Comparison of ENCODE assay signal across 8 cellular contexts in genomic region chr3:77039606-77040553, GRCh38. TPM values are rescaled to one million over a fixed set of nuclear protein-coding genes. Genes with fewer than 3 reads are reported as not detected.
A peak's percentile ranks its signal among the peaks of the same experiment; 100 is the strongest.
DNase-seq lines count a peak whose midpoint lies in the region; ATAC-seq, FAIRE-seq and TF ChIP-seq lines count a peak whose summit lies in the region.

A gene with protein sequence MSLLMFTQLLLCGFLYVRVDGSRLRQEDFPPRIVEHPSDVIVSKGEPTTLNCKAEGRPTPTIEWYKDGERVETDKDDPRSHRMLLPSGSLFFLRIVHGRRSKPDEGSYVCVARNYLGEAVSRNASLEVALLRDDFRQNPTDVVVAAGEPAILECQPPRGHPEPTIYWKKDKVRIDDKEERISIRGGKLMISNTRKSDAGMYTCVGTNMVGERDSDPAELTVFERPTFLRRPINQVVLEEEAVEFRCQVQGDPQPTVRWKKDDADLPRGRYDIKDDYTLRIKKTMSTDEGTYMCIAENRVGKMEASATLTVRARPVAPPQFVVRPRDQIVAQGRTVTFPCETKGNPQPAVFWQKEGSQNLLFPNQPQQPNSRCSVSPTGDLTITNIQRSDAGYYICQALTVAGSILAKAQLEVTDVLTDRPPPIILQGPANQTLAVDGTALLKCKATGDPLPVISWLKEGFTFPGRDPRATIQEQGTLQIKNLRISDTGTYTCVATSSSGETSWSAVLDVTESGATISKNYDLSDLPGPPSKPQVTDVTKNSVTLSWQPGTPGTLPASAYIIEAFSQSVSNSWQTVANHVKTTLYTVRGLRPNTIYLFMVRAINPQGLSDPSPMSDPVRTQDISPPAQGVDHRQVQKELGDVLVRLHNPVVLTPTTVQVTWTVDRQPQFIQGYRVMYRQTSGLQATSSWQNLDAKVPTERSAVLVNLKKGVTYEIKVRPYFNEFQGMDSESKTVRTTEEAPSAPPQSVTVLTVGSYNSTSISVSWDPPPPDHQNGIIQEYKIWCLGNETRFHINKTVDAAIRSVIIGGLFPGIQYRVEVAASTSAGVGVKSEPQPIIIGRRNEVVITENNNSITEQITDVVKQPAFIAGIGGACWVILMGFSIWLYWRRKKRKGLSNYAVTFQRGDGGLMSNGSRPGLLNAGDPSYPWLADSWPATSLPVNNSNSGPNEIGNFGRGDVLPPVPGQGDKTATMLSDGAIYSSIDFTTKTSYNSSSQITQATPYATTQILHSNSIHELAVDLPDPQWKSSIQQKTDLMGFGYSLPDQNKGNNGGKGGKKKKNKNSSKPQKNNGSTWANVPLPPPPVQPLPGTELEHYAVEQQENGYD (N-terminal part only) (plus strand): TSS chr3:77040099. CDS start chr3:77040786, 687 bp downstream.

- H3K4me3 ChIP-seq in SJCRH30, result peak within 1 kb of the TSS; percentile 69
- peak within 1 kb of the TSS; percentile 4 to 47 (median 18) for H3K4me3 ChIP-seq in pancreas

- no peaks in the 10 kb centered on the region for H3K9me3 Mint-ChIP-seq in HFFc6

- no peaks in the 10 kb centered on the region for H3K4me1 ChIP-seq in SJCRH30
- H3K4me1 ChIP-seq in foreskin keratinocyte, result no peaks in the 10 kb centered on the region
- peaks cover 0 to 5% (median 4%) of the 10 kb centered on the region in 3 donors for H3K4me1 ChIP-seq in pancreas

- peak within 1 kb of the TSS; percentile 76 for H3K4me3 Mint-ChIP-seq in HFFc6

- ATAC-seq in foreskin keratinocyte (peak; percentile 83), pancreas (peak; percentile 56 to 70 (median 64)), GM19351 (IDR thresholded peaks at IDR 0.05; ENCODE audit: unreplicated experiment) (no peak), HG03469 (IDR thresholded peaks at IDR 0.05; ENCODE audit: unreplicated experiment) (no peak)

- H3K9me3 ChIP-seq in SJCRH30 (replicated peaks), result no peaks in the 10 kb centered on the region
- no peaks in the 10 kb centered on the region for H3K9me3 ChIP-seq in pancreas

- FAIRE-seq in pancreas (lab: Jason Lieb, UNC), result no peak

- H3K36me3 ChIP-seq in SJCRH30 (no peaks in the 10 kb centered on the region), pancreas (no peaks in the 10 kb centered on the region)

- DNase-seq in HFFc6 (no peak), SJCRH30 (peak; percentile 71 to 73), foreskin keratinocyte (peak; percentile 21 to 66), pancreas (peak; percentile 4 to 74 (median 16)), RKO (ENCODE audit: low spot score) (no peak), T-helper 1 cell (no peak)

- TF ChIP-seq CTCF in HFFc6 (IDR thresholded peaks at IDR 0.05) (no peak), foreskin keratinocyte (conservative IDR thresholded peaks at IDR 0.05) (no peak), pancreas (IDR thresholded peaks at IDR 0.05) (no peak)

- H3K27ac ChIP-seq in SJCRH30 (peak within 1 kb of the TSS; percentile 80), foreskin keratinocyte (no peak within 1 kb of the TSS), pancreas (no peak within 1 kb of the TSS)

- WGBS in pancreas, 2 donors, result 4 to 5% methylated on average over 62 to 65 of the region's 65 CpGs

- peaks cover 17% of the 10 kb centered on the region for H3K4me1 Mint-ChIP-seq in HFFc6 (ENCODE audit: low read depth)

- peaks cover 19% of the 10 kb centered on the region for H3K27me3 Mint-ChIP-seq in HFFc6 (ENCODE audit: insufficient read depth)

- H3K27me3 ChIP-seq in SJCRH30, result no peaks in the 10 kb centered on the region
- H3K27me3 ChIP-seq in foreskin keratinocyte, result peaks cover 5% of the 10 kb centered on the region
- peaks cover 0 to 31% (median 0%) of the 10 kb centered on the region in 4 donors for H3K27me3 ChIP-seq in pancreas

- H3K36me3 Mint-ChIP-seq in HFFc6 (ENCODE audit: low read depth), result no peaks in the 10 kb centered on the region

- intact Hi-C loops in pancreas (cut with DNase I), result loop anchor here (5.0 to 10.0 kb wide), 2 partner anchors 215 to 217 kb away; no protein-coding TSS in a partner anchor

- no peak within 1 kb of the TSS for H3K27ac Mint-ChIP-seq in HFFc6

RNA-seq across cellular contexts. Expression of the gene that starts here (rescaled TPM):
- total RNA-seq in HFFc6 (2021; fragmentation: NEBNext Ultra II Directional; extraction: Animal tissue kit (Norgen Biotek cat#: 25700)), result under 1 TPM; 0.09 to 0.36 (median 0.20) TPM
- total RNA-seq in SJCRH30 (2014; rRNA removed; shearing (Covaris generic)), result 14.0 and 14.3 TPM in 2 replicates
- total RNA-seq in foreskin keratinocyte, result 0.75 and 0.88 TPM in 2 replicates
- polyA plus RNA-seq in foreskin keratinocyte, result 0.16 and 0.27 TPM in 2 replicates
- total RNA-seq in pancreas, result 1 to 10 TPM in 4 of 6 donors, under 1 TPM in 2; 0.69 to 2.1 (median 1.6) TPM
- polyA plus RNA-seq in pancreas, result 1 to 10 TPM in 1 of 2 donors, under 1 TPM in 1; 0.65 to 4.3 TPM

Comparison
In these comparisons a context has a peak if more than half of its experiments do, and no peak if none do; other contexts are left out.
1. Peak in DNase-seq and ATAC-seq in foreskin keratinocyte; RNA of the gene not detected or under 1 TPM.
2. DNase-seq: peak in SJCRH30 (2 of 2) and pancreas (6 of 6); none in HFFc6 (single experiment), RKO (single experiment) and T-helper 1 cell (0 of 5).
3. ATAC-seq: peak in pancreas (4 of 4); none in GM19351 (single experiment) and HG03469 (single experiment).